1 cellular context compared by ENCODE assay signal in the genomic region with DNA sequence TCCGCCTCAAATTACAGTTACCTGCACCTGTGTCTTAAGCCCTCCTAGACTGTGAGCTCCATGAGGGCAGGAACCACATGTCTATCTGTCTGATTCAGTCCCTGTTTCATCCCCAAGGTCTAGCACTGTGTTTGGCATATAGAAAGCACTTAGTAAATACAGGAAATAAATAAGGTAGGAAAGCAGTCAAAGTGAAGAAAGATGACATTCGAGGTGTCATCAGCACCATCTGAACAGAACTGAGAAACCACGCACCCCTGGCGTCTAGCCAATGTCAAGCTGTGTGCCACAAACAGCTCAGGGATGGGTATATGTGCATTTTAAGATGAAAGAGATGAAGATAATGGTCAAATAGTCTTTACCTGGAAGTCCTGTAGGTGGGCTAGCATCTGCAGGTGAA.
TF ChIP-seq lines count a peak whose summit lies in the region.

No MANE protein-coding gene starts in this region.

TF ChIP-seq in GM23338, 12 proteins besides CTCF, POLR2A, EP300 and RAD21 (continued from another document):
- TF ChIP-seq, protein P1, sequence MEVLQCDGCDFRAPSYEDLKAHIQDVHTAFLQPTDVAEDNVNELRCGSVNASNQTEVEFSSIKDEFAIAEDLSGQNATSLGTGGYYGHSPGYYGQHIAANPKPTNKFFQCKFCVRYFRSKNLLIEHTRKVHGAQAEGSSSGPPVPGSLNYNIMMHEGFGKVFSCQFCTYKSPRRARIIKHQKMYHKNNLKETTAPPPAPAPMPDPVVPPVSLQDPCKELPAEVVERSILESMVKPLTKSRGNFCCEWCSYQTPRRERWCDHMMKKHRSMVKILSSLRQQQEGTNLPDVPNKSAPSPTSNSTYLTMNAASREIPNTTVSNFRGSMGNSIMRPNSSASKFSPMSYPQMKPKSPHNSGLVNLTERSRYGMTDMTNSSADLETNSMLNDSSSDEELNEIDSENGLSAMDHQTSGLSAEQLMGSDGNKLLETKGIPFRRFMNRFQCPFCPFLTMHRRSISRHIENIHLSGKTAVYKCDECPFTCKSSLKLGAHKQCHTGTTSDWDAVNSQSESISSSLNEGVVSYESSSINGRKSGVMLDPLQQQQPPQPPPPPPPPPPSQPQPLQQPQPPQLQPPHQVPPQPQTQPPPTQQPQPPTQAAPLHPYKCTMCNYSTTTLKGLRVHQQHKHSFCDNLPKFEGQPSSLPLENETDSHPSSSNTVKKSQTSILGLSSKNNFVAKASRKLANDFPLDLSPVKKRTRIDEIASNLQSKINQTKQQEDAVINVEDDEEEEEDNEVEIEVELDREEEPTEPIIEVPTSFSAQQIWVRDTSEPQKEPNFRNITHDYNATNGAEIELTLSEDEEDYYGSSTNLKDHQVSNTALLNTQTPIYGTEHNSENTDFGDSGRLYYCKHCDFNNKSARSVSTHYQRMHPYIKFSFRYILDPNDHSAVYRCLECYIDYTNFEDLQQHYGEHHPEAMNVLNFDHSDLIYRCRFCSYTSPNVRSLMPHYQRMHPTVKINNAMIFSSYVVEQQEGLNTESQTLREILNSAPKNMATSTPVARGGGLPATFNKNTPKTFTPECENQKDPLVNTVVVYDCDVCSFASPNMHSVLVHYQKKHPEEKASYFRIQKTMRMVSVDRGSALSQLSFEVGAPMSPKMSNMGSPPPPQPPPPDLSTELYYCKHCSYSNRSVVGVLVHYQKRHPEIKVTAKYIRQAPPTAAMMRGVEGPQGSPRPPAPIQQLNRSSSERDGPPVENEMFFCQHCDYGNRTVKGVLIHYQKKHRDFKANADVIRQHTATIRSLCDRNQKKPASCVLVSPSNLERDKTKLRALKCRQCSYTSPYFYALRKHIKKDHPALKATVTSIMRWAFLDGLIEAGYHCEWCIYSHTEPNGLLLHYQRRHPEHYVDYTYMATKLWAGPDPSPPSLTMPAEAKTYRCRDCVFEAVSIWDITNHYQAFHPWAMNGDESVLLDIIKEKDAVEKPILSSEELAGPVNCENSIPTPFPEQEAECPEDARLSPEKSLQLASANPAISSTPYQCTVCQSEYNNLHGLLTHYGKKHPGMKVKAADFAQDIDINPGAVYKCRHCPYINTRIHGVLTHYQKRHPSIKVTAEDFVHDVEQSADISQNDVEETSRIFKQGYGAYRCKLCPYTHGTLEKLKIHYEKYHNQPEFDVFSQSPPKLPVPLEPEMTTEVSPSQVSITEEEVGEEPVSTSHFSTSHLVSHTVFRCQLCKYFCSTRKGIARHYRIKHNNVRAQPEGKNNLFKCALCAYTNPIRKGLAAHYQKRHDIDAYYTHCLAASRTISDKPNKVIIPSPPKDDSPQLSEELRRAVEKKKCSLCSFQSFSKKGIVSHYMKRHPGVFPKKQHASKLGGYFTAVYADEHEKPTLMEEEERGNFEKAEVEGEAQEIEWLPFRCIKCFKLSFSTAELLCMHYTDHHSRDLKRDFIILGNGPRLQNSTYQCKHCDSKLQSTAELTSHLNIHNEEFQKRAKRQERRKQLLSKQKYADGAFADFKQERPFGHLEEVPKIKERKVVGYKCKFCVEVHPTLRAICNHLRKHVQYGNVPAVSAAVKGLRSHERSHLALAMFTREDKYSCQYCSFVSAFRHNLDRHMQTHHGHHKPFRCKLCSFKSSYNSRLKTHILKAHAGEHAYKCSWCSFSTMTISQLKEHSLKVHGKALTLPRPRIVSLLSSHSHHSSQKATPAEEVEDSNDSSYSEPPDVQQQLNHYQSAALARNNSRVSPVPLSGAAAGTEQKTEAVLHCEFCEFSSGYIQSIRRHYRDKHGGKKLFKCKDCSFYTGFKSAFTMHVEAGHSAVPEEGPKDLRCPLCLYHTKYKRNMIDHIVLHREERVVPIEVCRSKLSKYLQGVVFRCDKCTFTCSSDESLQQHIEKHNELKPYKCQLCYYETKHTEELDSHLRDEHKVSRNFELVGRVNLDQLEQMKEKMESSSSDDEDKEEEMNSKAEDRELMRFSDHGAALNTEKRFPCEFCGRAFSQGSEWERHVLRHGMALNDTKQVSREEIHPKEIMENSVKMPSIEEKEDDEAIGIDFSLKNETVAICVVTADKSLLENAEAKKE (CRISPR knock-in tag; IDR thresholded peaks at IDR 0.05) = no peak
TF ChIP-seq in GM23338: peak in this region for 0.
